1 cellular context compared by ENCODE assay signal in genomic region chr16:23556881-23557778, GRCh38.
TF ChIP-seq lines count a peak whose summit lies in the region.

EARS2 (minus strand) TSS chr16:23557350; CDS start chr16:23557343, 7 bp downstream.
A gene with protein sequence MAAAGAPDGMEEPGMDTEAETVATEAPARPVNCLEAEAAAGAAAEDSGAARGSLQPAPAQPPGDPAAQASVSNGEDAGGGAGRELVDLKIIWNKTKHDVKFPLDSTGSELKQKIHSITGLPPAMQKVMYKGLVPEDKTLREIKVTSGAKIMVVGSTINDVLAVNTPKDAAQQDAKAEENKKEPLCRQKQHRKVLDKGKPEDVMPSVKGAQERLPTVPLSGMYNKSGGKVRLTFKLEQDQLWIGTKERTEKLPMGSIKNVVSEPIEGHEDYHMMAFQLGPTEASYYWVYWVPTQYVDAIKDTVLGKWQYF (plus strand): TSS chr16:23557727. CDS start chr16:23557743, 16 bp downstream.

TF ChIP-seq in HepG2, 621 proteins besides CTCF, POLR2A, EP300 and RAD21 (continued from another document and continues in another):
- TF ChIP-seq, protein P1, sequence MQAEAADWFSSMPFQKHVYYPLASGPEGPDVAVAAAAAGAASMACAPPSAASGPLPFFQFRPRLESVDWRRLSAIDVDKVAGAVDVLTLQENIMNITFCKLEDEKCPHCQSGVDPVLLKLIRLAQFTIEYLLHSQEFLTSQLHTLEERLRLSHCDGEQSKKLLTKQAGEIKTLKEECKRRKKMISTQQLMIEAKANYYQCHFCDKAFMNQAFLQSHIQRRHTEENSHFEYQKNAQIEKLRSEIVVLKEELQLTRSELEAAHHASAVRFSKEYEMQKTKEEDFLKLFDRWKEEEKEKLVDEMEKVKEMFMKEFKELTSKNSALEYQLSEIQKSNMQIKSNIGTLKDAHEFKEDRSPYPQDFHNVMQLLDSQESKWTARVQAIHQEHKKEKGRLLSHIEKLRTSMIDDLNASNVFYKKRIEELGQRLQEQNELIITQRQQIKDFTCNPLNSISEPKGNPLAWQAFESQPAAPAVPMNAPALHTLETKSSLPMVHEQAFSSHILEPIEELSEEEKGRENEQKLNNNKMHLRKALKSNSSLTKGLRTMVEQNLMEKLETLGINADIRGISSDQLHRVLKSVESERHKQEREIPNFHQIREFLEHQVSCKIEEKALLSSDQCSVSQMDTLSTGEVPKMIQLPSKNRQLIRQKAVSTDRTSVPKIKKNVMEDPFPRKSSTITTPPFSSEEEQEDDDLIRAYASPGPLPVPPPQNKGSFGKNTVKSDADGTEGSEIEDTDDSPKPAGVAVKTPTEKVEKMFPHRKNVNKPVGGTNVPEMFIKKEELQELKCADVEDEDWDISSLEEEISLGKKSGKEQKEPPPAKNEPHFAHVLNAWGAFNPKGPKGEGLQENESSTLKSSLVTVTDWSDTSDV (CRISPR knock-in tag; IDR thresholded peaks at IDR 0.05): peak; percentile 62
- TF ChIP-seq, protein P2, sequence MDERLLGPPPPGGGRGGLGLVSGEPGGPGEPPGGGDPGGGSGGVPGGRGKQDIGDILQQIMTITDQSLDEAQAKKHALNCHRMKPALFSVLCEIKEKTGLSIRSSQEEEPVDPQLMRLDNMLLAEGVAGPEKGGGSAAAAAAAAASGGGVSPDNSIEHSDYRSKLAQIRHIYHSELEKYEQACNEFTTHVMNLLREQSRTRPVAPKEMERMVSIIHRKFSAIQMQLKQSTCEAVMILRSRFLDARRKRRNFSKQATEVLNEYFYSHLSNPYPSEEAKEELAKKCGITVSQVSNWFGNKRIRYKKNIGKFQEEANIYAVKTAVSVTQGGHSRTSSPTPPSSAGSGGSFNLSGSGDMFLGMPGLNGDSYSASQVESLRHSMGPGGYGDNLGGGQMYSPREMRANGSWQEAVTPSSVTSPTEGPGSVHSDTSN (CRISPR knock-in tag; IDR thresholded peaks at IDR 0.05): peak; percentile 89
- TF ChIP-seq TFAP4 (IDR thresholded peaks at IDR 0.05; ENCODE audit: borderline replicate concordance, low read depth): peak; percentile 99
- TF ChIP-seq SKI (IDR thresholded peaks at IDR 0.05; ENCODE audit: partially characterized antibody): peak; percentile 86
- TF ChIP-seq PPARG (CRISPR knock-in tag; conservative IDR thresholded peaks at IDR 0.05): peak; percentile 44; the same call in 1 of the 2 replicates
- TF ChIP-seq NFE2L2 (IDR thresholded peaks at IDR 0.05; ENCODE audit: low read length): no peak
- peak; percentile 96 for TF ChIP-seq ZNF407 (CRISPR knock-in tag; IDR thresholded peaks at IDR 0.05; ENCODE audit: not compliant biosample characterization)
- peak; percentile 86 for TF ChIP-seq HNRNPK (IDR thresholded peaks at IDR 0.05; ENCODE audit: low read depth, low read length, poor library complexity, severe bottlenecking)
- no peak; the same call in 1 of the 2 replicates for TF ChIP-seq ZNF460 (CRISPR knock-in tag; IDR thresholded peaks at IDR 0.05; ENCODE audit: borderline replicate concordance)
- peak; percentile 95; the same call in 1 of the 2 replicates for TF ChIP-seq ZBTB7B (CRISPR knock-in tag; IDR thresholded peaks at IDR 0.05)
- TF ChIP-seq NCOA1 (CRISPR knock-in tag; IDR thresholded peaks at IDR 0.05): peak; percentile 82; the same call in 1 of the 2 replicates
- peak; percentile 11; the same call in 1 of the 2 replicates for TF ChIP-seq MTA1 (CRISPR knock-in tag; IDR thresholded peaks at IDR 0.05; ENCODE audit: borderline replicate concordance)
- peak; percentile 86; the same call in 1 of the 2 replicates for TF ChIP-seq ZZZ3 (CRISPR knock-in tag; IDR thresholded peaks at IDR 0.05; ENCODE audit: borderline replicate concordance)
- no peak; the same call in 1 of the 2 replicates for TF ChIP-seq ZNF572 (CRISPR knock-in tag; IDR thresholded peaks at IDR 0.05)
- no peak; the same call in 1 of the 2 replicates for TF ChIP-seq ETV6 (CRISPR knock-in tag; conservative IDR thresholded peaks at IDR 0.05)
- TF ChIP-seq ZSCAN12 (CRISPR knock-in tag; IDR thresholded peaks at IDR 0.05): peak; percentile 98
- TF ChIP-seq, protein P3, sequence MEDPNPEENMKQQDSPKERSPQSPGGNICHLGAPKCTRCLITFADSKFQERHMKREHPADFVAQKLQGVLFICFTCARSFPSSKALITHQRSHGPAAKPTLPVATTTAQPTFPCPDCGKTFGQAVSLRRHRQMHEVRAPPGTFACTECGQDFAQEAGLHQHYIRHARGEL (CRISPR knock-in tag; IDR thresholded peaks at IDR 0.05): peak; percentile 95; the same call in 1 of the 2 replicates
- TF ChIP-seq, protein P4, sequence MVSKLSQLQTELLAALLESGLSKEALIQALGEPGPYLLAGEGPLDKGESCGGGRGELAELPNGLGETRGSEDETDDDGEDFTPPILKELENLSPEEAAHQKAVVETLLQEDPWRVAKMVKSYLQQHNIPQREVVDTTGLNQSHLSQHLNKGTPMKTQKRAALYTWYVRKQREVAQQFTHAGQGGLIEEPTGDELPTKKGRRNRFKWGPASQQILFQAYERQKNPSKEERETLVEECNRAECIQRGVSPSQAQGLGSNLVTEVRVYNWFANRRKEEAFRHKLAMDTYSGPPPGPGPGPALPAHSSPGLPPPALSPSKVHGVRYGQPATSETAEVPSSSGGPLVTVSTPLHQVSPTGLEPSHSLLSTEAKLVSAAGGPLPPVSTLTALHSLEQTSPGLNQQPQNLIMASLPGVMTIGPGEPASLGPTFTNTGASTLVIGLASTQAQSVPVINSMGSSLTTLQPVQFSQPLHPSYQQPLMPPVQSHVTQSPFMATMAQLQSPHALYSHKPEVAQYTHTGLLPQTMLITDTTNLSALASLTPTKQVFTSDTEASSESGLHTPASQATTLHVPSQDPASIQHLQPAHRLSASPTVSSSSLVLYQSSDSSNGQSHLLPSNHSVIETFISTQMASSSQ (IDR thresholded peaks at IDR 0.05; ENCODE audit: low read depth): peak; percentile 23; the same call in 1 of the 2 replicates
- TF ChIP-seq, protein P4 (CRISPR knock-in tag; IDR thresholded peaks at IDR 0.05; ENCODE audit: borderline replicate concordance): peak; percentile 77; the same call in 1 of the 2 replicates
- peak; percentile 90 for TF ChIP-seq CBFB (CRISPR knock-in tag; IDR thresholded peaks at IDR 0.05)
- peak; percentile 84; the same call in 1 of the 2 replicates for TF ChIP-seq PBX3 (CRISPR knock-in tag; IDR thresholded peaks at IDR 0.05; ENCODE audit: borderline replicate concordance)
- no peak for TF ChIP-seq CENPT (CRISPR knock-in tag; IDR thresholded peaks at IDR 0.05; ENCODE audit: low read depth)
- TF ChIP-seq ZNF484 (CRISPR knock-in tag; IDR thresholded peaks at IDR 0.05; ENCODE audit: borderline replicate concordance, low read depth): no peak
- no peak for TF ChIP-seq SYNCRIP (IDR thresholded peaks at IDR 0.05; ENCODE audit: insufficient read depth, low read depth, low read length)
- TF ChIP-seq MXD4 (CRISPR knock-in tag; IDR thresholded peaks at IDR 0.05): peak; percentile 99
- no peak for TF ChIP-seq MAFK (conservative IDR thresholded peaks at IDR 0.05 in 1 of 2, IDR thresholded peaks at IDR 0.05 in 1 of 2; ENCODE audit: low read length in 2 of 2)
- no peak; the same call in 1 of the 2 replicates for TF ChIP-seq MEIS2 (CRISPR knock-in tag; IDR thresholded peaks at IDR 0.05)
- TF ChIP-seq PRDM10 (CRISPR knock-in tag; IDR thresholded peaks at IDR 0.05; ENCODE audit: low read depth): peak; percentile 93
